ENCODE assay signal across 23 cellular contexts in genomic region chr6:20433321-20433720, GRCh38.
"Had no signal": no experiment of that assay in that cellular context is flagged by ENCODE, and none has a peak within 500 bp of the region (broad histone marks: within the 10 kb centered on the region; RNA-seq: fewer than 3 reads in every experiment).

No MANE protein-coding gene starts in this region.

- ATAC-seq: activated naive CD4-positive, alpha-beta T cell treated with anti-CD3 and anti-CD28 coated beads, Interleukin-2, amount 50 U/mL, for 72 hours; activated naive CD8-positive, alpha-beta T cell treated with anti-CD3 and anti-CD28 coated beads, Interleukin-2, amount 50 U/mL, for 24 hours; activated T-cell treated with anti-CD3 and anti-CD28 coated beads, Interleukin-2, amount 50 U/mL, for 4 hours; body of pancreas; PC-3; T-helper 17 cell; WTC11 had no signal

- H3K4me1 Mint-ChIP-seq: activated naive CD8-positive, alpha-beta T cell treated with anti-CD3 and anti-CD28 coated beads, Interleukin-2, amount 50 U/mL, for 24 hours; T-helper 17 cell had no signal

- H3K4me3 Mint-ChIP-seq: activated CD4-positive, alpha-beta memory T cell treated with anti-CD3 and anti-CD28 coated beads for 36 hours; activated CD4-positive, alpha-beta T cell treated with anti-CD3 and anti-CD28 coated beads, Interleukin-2, amount 10 ng/mL, durations not matched to agents 24 days and 14 days; activated naive CD8-positive, alpha-beta T cell treated with anti-CD3 and anti-CD28 coated beads, Interleukin-2, amount 50 U/mL, for 24 hours; activated T-cell treated with anti-CD3 and anti-CD28 coated beads, Interleukin-2, amount 50 U/mL, for 4 hours; WTC11 had no signal

- H3K27ac ChIP-seq: ascending aorta, body of pancreas had no signal

- H3K27me3 Mint-ChIP-seq: activated CD4-positive, alpha-beta memory T cell treated with anti-CD3 and anti-CD28 coated beads for 36 hours; activated CD4-positive, alpha-beta T cell treated with anti-CD3 and anti-CD28 coated beads, Interleukin-2, amount 10 ng/mL, durations not matched to agents 24 days and 14 days; activated naive CD8-positive, alpha-beta T cell treated with anti-CD3 and anti-CD28 coated beads, Interleukin-2, amount 50 U/mL, for 24 hours; T-helper 17 cell had no signal

- DNase-seq: activated CD4-positive, alpha-beta memory T cell treated with anti-CD3 and anti-CD28 coated beads for 36 hours; activated CD4-positive, alpha-beta T cell treated with anti-CD3 and anti-CD28 coated beads, Interleukin-2, amount 10 ng/mL, durations not matched to agents 24 days and 14 days; activated CD4-positive, CD25-positive, alpha-beta regulatory T cell treated with anti-CD3 and anti-CD28 coated beads, Interleukin-2, amount 50 U/mL, for 72 hours; activated CD8-positive, alpha-beta memory T cell treated with anti-CD3 and anti-CD28 coated beads for 24 hours; activated effector memory CD4-positive, alpha-beta T cell treated with anti-CD3 and anti-CD28 coated beads, Interleukin-2, amount 50 U/mL, for 16 hours; activated naive CD4-positive, alpha-beta T cell treated with Interleukin-2 at 50 U/mL for 16 hours; activated naive CD8-positive, alpha-beta T cell treated with anti-CD3 and anti-CD28 coated beads, Interleukin-2, amount 50 U/mL, for 24 hours; activated T-cell treated with anti-CD3 and anti-CD28 coated beads, Interleukin-2, amount 50 U/mL, for 4 hours; amniotic stem cell; body of pancreas; central memory CD4-positive, alpha-beta T cell; Karpas-422; NCI-H1105 treated with DMSO at 0.1 percent for 48 hours; NCI-H1436 treated with DMSO at 0.1 percent for 48 hours; NCI-H1930; NCI-H524 treated with DMSO at 0.1 percent for 48 hours; PC-3; T-helper 17 cell; T-helper 9 cell had no signal

- H3K27ac Mint-ChIP-seq: activated CD4-positive, alpha-beta memory T cell treated with anti-CD3 and anti-CD28 coated beads for 36 hours; activated CD4-positive, alpha-beta T cell treated with anti-CD3 and anti-CD28 coated beads, Interleukin-2, amount 10 ng/mL, durations not matched to agents 24 days and 14 days; activated naive CD4-positive, alpha-beta T cell treated with anti-CD3 and anti-CD28 coated beads, Interleukin-2, amount 50 U/mL, for 72 hours; activated naive CD8-positive, alpha-beta T cell treated with anti-CD3 and anti-CD28 coated beads, Interleukin-2, amount 50 U/mL, for 24 hours; T-helper 17 cell had no signal

- H3K9me3 Mint-ChIP-seq: activated CD4-positive, alpha-beta memory T cell treated with anti-CD3 and anti-CD28 coated beads for 36 hours; activated CD4-positive, alpha-beta T cell treated with anti-CD3 and anti-CD28 coated beads, Interleukin-2, amount 10 ng/mL, durations not matched to agents 24 days and 14 days had no signal

- H3K27me3 ChIP-seq: ascending aorta, body of pancreas had no signal

- H3K4me3 ChIP-seq: ascending aorta, body of pancreas, K562 had no signal

- H3K9me3 ChIP-seq: ascending aorta, body of pancreas had no signal

- H3K4me1 ChIP-seq: body of pancreas had no signal
